Comparison of ENCODE assay signal across 1 cellular context in the genomic region with DNA sequence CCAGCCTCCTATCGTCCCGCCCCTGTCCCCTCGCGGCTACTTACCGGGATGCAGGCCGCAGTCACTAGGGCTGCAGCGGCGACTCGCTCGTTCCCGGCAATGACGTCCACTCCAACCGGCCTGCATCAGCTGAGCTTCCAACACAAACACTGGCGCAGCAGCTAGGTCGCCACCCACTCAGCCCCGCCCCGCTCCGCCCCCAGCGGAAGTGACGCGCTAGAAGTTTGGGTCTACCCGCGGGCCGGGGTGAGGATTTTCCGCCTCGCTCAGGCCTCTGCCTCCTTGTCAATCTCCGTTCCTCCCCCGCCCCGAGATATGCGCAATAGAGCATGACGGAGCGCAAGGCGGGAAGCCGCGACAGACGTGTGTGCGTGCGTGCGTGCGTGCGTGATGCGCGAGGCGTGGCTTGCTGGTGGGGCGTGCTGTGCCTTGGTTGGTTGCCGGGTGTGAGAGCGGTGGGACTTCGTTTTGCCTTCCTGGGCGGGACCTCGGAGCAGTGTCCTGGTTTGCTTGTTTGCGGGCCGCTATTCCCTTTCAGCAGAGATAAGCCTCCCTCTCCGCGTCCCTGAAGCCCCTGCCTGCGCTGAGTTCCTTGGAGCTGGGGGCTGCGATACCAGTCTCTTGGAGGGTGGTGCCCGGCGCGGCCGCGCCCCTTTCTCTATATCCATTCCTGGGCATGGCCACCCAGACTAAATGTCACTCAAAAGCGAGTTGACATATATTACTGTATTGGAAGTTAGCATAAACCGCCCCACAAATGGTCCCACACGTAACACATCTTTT.
TF ChIP-seq lines count a peak whose summit lies in the region.

A gene with protein sequence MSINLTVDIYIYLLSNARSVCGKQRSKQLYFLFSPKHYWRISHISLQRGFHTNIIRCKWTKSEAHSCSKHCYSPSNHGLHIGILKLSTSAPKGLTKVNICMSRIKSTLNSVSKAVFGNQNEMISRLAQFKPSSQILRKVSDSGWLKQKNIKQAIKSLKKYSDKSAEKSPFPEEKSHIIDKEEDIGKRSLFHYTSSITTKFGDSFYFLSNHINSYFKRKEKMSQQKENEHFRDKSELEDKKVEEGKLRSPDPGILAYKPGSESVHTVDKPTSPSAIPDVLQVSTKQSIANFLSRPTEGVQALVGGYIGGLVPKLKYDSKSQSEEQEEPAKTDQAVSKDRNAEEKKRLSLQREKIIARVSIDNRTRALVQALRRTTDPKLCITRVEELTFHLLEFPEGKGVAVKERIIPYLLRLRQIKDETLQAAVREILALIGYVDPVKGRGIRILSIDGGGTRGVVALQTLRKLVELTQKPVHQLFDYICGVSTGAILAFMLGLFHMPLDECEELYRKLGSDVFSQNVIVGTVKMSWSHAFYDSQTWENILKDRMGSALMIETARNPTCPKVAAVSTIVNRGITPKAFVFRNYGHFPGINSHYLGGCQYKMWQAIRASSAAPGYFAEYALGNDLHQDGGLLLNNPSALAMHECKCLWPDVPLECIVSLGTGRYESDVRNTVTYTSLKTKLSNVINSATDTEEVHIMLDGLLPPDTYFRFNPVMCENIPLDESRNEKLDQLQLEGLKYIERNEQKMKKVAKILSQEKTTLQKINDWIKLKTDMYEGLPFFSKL (minus strand): TSS at position 151 of the 783 bp plus-strand sequence. CDS start 10,644 bp downstream, outside the sequence.

TF ChIP-seq in K562, 482 proteins besides CTCF, POLR2A, EP300 and RAD21 (continued from another document and continues in another):
- TF ChIP-seq, protein P1, sequence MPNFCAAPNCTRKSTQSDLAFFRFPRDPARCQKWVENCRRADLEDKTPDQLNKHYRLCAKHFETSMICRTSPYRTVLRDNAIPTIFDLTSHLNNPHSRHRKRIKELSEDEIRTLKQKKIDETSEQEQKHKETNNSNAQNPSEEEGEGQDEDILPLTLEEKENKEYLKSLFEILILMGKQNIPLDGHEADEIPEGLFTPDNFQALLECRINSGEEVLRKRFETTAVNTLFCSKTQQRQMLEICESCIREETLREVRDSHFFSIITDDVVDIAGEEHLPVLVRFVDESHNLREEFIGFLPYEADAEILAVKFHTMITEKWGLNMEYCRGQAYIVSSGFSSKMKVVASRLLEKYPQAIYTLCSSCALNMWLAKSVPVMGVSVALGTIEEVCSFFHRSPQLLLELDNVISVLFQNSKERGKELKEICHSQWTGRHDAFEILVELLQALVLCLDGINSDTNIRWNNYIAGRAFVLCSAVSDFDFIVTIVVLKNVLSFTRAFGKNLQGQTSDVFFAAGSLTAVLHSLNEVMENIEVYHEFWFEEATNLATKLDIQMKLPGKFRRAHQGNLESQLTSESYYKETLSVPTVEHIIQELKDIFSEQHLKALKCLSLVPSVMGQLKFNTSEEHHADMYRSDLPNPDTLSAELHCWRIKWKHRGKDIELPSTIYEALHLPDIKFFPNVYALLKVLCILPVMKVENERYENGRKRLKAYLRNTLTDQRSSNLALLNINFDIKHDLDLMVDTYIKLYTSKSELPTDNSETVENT (CRISPR knock-in tag; IDR thresholded peaks at IDR 0.05), result peak; percentile 85
- TF ChIP-seq SETDB1 (IDR thresholded peaks at IDR 0.05; ENCODE audit: low read length) (peak; percentile 90), RBM22 (IDR thresholded peaks at IDR 0.05; ENCODE audit: low read depth, low read length, poor library complexity, severe bottlenecking) (no peak), IFI16 (CRISPR knock-in tag; IDR thresholded peaks at IDR 0.05) (no peak), ZZZ3 (IDR thresholded peaks at IDR 0.05) (no peak), ZNF146 (CRISPR knock-in tag; IDR thresholded peaks at IDR 0.05; ENCODE audit: unreplicated experiment) (no peak), MXI1 (IDR thresholded peaks at IDR 0.05; ENCODE audit: low read depth, low read length) (peak; percentile 69), NCOA2 (IDR thresholded peaks at IDR 0.05; ENCODE audit: partially characterized antibody in 2 of 2) (no peak), ZNF76 (CRISPR knock-in tag; IDR thresholded peaks at IDR 0.05; ENCODE audit: borderline replicate concordance) (no peak), NR2F6 (CRISPR knock-in tag; IDR thresholded peaks at IDR 0.05) (no peak), PPARD (CRISPR knock-in tag; IDR thresholded peaks at IDR 0.05) (no peak), PTRF (tag; IDR thresholded peaks at IDR 0.05) (no peak), SREBF2 (CRISPR knock-in tag; IDR thresholded peaks at IDR 0.05) (no peak), ZEB2 (IDR thresholded peaks at IDR 0.05) (no peak), ZNF217 (CRISPR knock-in tag; IDR thresholded peaks at IDR 0.05) (no peak), ZNF184 (CRISPR knock-in tag; IDR thresholded peaks at IDR 0.05) (no peak), TRIM24 (IDR thresholded peaks at IDR 0.05) (peak in 1 of 2 experiments; percentile 70; a peak in 2 of 4 replicates), XRCC5 (IDR thresholded peaks at IDR 0.05; ENCODE audit: low read depth, low read length) (peak; percentile 59), XRCC3 (IDR thresholded peaks at IDR 0.05) (no peak), BRCA1 (IDR thresholded peaks at IDR 0.05) (no peak), BRCA1 (CRISPR knock-in tag; IDR thresholded peaks at IDR 0.05) (no peak), NCOR1 (IDR thresholded peaks at IDR 0.05) (no peak), PTBP1 (IDR thresholded peaks at IDR 0.05; ENCODE audit: low read depth, low read length) (no peak), ZNF830 (CRISPR knock-in tag; IDR thresholded peaks at IDR 0.05) (no peak)
- TF ChIP-seq, protein P2, sequence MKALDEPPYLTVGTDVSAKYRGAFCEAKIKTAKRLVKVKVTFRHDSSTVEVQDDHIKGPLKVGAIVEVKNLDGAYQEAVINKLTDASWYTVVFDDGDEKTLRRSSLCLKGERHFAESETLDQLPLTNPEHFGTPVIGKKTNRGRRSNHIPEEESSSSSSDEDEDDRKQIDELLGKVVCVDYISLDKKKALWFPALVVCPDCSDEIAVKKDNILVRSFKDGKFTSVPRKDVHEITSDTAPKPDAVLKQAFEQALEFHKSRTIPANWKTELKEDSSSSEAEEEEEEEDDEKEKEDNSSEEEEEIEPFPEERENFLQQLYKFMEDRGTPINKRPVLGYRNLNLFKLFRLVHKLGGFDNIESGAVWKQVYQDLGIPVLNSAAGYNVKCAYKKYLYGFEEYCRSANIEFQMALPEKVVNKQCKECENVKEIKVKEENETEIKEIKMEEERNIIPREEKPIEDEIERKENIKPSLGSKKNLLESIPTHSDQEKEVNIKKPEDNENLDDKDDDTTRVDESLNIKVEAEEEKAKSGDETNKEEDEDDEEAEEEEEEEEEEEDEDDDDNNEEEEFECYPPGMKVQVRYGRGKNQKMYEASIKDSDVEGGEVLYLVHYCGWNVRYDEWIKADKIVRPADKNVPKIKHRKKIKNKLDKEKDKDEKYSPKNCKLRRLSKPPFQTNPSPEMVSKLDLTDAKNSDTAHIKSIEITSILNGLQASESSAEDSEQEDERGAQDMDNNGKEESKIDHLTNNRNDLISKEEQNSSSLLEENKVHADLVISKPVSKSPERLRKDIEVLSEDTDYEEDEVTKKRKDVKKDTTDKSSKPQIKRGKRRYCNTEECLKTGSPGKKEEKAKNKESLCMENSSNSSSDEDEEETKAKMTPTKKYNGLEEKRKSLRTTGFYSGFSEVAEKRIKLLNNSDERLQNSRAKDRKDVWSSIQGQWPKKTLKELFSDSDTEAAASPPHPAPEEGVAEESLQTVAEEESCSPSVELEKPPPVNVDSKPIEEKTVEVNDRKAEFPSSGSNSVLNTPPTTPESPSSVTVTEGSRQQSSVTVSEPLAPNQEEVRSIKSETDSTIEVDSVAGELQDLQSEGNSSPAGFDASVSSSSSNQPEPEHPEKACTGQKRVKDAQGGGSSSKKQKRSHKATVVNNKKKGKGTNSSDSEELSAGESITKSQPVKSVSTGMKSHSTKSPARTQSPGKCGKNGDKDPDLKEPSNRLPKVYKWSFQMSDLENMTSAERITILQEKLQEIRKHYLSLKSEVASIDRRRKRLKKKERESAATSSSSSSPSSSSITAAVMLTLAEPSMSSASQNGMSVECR (CRISPR knock-in tag; IDR thresholded peaks at IDR 0.05), result peak; percentile 98
- TF ChIP-seq, protein P3, sequence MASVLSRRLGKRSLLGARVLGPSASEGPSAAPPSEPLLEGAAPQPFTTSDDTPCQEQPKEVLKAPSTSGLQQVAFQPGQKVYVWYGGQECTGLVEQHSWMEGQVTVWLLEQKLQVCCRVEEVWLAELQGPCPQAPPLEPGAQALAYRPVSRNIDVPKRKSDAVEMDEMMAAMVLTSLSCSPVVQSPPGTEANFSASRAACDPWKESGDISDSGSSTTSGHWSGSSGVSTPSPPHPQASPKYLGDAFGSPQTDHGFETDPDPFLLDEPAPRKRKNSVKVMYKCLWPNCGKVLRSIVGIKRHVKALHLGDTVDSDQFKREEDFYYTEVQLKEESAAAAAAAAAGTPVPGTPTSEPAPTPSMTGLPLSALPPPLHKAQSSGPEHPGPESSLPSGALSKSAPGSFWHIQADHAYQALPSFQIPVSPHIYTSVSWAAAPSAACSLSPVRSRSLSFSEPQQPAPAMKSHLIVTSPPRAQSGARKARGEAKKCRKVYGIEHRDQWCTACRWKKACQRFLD (CRISPR knock-in tag; IDR thresholded peaks at IDR 0.05), result 0 out of 2 replicates have a peak, but pooled peaks have one; percentile 52
- TF ChIP-seq, protein P4, sequence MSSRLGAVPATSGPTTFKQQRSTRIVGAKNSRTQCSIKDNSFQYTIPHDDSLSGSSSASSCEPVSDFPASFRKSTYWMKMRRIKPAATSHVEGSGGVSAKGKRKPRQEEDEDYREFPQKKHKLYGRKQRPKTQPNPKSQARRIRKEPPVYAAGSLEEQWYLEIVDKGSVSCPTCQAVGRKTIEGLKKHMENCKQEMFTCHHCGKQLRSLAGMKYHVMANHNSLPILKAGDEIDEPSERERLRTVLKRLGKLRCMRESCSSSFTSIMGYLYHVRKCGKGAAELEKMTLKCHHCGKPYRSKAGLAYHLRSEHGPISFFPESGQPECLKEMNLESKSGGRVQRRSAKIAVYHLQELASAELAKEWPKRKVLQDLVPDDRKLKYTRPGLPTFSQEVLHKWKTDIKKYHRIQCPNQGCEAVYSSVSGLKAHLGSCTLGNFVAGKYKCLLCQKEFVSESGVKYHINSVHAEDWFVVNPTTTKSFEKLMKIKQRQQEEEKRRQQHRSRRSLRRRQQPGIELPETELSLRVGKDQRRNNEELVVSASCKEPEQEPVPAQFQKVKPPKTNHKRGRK (tag; IDR thresholded peaks at IDR 0.05), result no peak
- TF ChIP-seq, protein P5, sequence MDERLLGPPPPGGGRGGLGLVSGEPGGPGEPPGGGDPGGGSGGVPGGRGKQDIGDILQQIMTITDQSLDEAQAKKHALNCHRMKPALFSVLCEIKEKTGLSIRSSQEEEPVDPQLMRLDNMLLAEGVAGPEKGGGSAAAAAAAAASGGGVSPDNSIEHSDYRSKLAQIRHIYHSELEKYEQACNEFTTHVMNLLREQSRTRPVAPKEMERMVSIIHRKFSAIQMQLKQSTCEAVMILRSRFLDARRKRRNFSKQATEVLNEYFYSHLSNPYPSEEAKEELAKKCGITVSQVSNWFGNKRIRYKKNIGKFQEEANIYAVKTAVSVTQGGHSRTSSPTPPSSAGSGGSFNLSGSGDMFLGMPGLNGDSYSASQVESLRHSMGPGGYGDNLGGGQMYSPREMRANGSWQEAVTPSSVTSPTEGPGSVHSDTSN (CRISPR knock-in tag; IDR thresholded peaks at IDR 0.05; ENCODE audit: low read depth), result peak; percentile 76; the same call in 1 of the 2 replicates
- TF ChIP-seq, protein P5 (tag; conservative IDR thresholded peaks at IDR 0.05; ENCODE audit: low read depth), result peak; percentile 94
- TF ChIP-seq, protein P6, sequence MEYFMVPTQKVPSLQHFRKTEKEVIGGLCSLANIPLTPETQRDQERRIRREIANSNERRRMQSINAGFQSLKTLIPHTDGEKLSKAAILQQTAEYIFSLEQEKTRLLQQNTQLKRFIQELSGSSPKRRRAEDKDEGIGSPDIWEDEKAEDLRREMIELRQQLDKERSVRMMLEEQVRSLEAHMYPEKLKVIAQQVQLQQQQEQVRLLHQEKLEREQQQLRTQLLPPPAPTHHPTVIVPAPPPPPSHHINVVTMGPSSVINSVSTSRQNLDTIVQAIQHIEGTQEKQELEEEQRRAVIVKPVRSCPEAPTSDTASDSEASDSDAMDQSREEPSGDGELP (CRISPR knock-in tag; IDR thresholded peaks at IDR 0.05; ENCODE audit: borderline replicate concordance), result peak; percentile 100
- TF ChIP-seq, protein P7, sequence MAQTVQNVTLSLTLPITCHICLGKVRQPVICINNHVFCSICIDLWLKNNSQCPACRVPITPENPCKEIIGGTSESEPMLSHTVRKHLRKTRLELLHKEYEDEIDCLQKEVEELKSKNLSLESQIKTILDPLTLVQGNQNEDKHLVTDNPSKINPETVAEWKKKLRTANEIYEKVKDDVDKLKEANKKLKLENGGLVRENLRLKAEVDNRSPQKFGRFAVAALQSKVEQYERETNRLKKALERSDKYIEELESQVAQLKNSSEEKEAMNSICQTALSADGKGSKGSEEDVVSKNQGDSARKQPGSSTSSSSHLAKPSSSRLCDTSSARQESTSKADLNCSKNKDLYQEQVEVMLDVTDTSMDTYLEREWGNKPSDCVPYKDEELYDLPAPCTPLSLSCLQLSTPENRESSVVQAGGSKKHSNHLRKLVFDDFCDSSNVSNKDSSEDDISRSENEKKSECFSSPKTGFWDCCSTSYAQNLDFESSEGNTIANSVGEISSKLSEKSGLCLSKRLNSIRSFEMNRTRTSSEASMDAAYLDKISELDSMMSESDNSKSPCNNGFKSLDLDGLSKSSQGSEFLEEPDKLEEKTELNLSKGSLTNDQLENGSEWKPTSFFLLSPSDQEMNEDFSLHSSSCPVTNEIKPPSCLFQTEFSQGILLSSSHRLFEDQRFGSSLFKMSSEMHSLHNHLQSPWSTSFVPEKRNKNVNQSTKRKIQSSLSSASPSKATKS (CRISPR knock-in tag; IDR thresholded peaks at IDR 0.05), result no peak
- TF ChIP-seq, protein P8, sequence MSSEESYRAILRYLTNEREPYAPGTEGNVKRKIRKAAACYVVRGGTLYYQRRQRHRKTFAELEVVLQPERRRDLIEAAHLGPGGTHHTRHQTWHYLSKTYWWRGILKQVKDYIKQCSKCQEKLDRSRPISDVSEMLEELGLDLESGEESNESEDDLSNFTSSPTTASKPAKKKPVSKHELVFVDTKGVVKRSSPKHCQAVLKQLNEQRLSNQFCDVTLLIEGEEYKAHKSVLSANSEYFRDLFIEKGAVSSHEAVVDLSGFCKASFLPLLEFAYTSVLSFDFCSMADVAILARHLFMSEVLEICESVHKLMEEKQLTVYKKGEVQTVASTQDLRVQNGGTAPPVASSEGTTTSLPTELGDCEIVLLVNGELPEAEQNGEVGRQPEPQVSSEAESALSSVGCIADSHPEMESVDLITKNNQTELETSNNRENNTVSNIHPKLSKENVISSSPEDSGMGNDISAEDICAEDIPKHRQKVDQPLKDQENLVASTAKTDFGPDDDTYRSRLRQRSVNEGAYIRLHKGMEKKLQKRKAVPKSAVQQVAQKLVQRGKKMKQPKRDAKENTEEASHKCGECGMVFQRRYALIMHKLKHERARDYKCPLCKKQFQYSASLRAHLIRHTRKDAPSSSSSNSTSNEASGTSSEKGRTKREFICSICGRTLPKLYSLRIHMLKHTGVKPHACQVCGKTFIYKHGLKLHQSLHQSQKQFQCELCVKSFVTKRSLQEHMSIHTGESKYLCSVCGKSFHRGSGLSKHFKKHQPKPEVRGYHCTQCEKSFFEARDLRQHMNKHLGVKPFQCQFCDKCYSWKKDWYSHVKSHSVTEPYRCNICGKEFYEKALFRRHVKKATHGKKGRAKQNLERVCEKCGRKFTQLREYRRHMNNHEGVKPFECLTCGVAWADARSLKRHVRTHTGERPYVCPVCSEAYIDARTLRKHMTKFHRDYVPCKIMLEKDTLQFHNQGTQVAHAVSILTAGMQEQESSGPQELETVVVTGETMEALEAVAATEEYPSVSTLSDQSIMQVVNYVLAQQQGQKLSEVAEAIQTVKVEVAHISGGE (CRISPR knock-in tag; IDR thresholded peaks at IDR 0.05), result peak in 2 of 3 experiments; percentile 48 to 84; a peak in 3 of 6 replicates
